In the genomic region with DNA sequence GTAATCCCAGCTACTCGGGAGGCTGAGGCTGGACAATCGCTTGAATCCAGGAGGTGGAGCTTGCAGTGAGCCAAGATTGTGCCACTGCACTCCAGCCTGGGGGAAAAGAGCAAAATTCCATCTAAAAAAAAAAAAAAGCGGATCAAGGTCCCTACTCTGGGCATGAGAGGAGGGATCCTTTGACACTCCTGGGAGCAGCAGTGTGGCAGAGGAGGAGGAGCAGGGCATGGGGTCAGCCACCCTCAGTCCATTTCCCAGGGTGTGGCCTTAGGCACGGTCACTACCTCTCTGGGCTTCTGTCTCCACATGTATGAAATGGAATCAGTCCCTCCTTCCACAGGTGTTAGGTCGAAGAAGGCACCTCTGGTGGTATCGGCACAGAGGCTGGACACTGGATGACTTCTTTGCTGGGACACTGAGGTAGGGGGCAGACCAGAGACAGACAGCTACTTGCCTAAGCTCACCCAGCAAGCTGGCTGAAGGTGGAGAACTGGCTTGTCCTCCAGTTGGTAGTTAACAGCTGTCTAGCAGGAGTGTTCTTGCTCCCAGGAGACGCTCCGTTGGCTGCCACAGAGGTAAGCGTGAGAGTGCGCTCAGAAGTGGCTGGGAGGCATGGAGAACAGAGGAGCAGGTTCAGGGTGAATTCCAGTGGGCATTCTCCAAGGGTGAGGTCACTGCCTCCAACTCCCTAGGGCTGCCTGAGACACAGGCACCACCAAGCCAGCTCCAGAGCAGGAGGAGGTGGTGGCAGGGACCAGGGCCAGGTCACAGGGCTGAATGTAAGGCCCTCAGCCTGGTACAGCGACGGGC, we compare ENCODE assay signal across 8 cellular contexts. TPM values are rescaled to one million over a fixed set of nuclear protein-coding genes. Genes with fewer than 3 reads are reported as not detected.
DNase-seq lines count a peak whose midpoint lies in the region; ATAC-seq, FAIRE-seq and TF ChIP-seq lines count a peak whose summit lies in the region.

No MANE protein-coding gene starts in this region.

- FAIRE-seq in H54 (lab: Jason Lieb, UNC), result peak; percentile 27

- TF ChIP-seq POLR2A in H54 (IDR thresholded peaks at IDR 0.05; ENCODE audit: low read depth, low read length), result no peak

- intact Hi-C loops in left cardiac atrium (cut with DNase I), result loop anchor here in 1 of 2 donors (10.0 kb wide), 2 partner anchors 77 to 137 kb away; partner anchors contain the start of gene MYH9

- no peak overlapping the region for H3K4me3 ChIP-seq in skin epidermis

- DNase-seq in H54 (ENCODE audit: insufficient read length, low spot score) (peak; percentile 74), left cardiac atrium (no peak), NCI-H2081 (lab: John Stamatoyannopoulos, UW) (no peak), globus pallidus (ENCODE audit: low spot score) (no peak), cortex of kidney (lab: John Stamatoyannopoulos, UW) (no peak)
- DNase-seq in stimulated activated CD4-positive, alpha-beta T cell treated with anti-CD3 and anti-CD28 coated beads, Interleukin-4, amount 100 ng/mL, for 4 hours, result no peak

- ATAC-seq in SK-N-SH treated with all-trans-retinoic acid at 6 μM for 48 hours (peak; percentile 81), left cardiac atrium (peak; percentile 4 to 39)

- peak overlapping the region in 11 of 21 experiments; percentile 39 to 79 (median 54) for H3K27ac ChIP-seq in skin epidermis

TF ChIP-seq in SK-N-SH treated with all-trans-retinoic acid at 6 μM for 48 hours, 23 proteins besides CTCF, POLR2A, EP300 and RAD21:
- no peak for TF ChIP-seq ZNF565 (CRISPR knock-in tag; conservative IDR thresholded peaks at IDR 0.05; ENCODE audit: low read depth)
- 0 out of 2 replicates have a peak, but pooled peaks have one; percentile 12 for TF ChIP-seq ISL1 (CRISPR knock-in tag; IDR thresholded peaks at IDR 0.05)
- no peak for TF ChIP-seq GLIS3 (CRISPR knock-in tag; IDR thresholded peaks at IDR 0.05)
- TF ChIP-seq PATZ1 (CRISPR knock-in tag; IDR thresholded peaks at IDR 0.05; ENCODE audit: borderline replicate concordance), result no peak
- TF ChIP-seq TOX (CRISPR knock-in tag; IDR thresholded peaks at IDR 0.05; ENCODE audit: borderline replicate concordance), result no peak
- no peak for TF ChIP-seq OSR1 (CRISPR knock-in tag; IDR thresholded peaks at IDR 0.05)
- no peak for TF ChIP-seq BACH2 (CRISPR knock-in tag; IDR thresholded peaks at IDR 0.05; ENCODE audit: borderline replicate concordance)
- TF ChIP-seq SNAI2 (CRISPR knock-in tag; IDR thresholded peaks at IDR 0.05), result peak; percentile 56; the same call in 1 of the 2 replicates
- TF ChIP-seq ZNF70 (CRISPR knock-in tag; IDR thresholded peaks at IDR 0.05), result no peak
- no peak for TF ChIP-seq ZNF8 (CRISPR knock-in tag; IDR thresholded peaks at IDR 0.05)
- no peak for TF ChIP-seq ZFP30 (CRISPR knock-in tag; IDR thresholded peaks at IDR 0.05)
- TF ChIP-seq ZFP3 (CRISPR knock-in tag; IDR thresholded peaks at IDR 0.05), result peak; percentile 44; the same call in 1 of the 2 replicates
- TF ChIP-seq ESRRG (CRISPR knock-in tag; IDR thresholded peaks at IDR 0.05), result 0 out of 2 replicates have a peak, but pooled peaks have one; percentile 9
- no peak for TF ChIP-seq ARNTL (CRISPR knock-in tag; IDR thresholded peaks at IDR 0.05; ENCODE audit: borderline replicate concordance, low read depth)

RNA-seq across cellular contexts. Expression of gene TXN2, which starts 19.6 kb away (rescaled TPM):
- 10 to 100 TPM; 91.5 to 96.8 TPM for total RNA-seq in left cardiac atrium

RNA-seq across cellular contexts. Expression of gene FOXRED2, which starts 45.0 kb away (rescaled TPM):
- total RNA-seq in left cardiac atrium, result 1 to 10 TPM; 5.1 to 8.5 TPM
